1 cellular context compared by ENCODE assay signal in the genomic region with DNA sequence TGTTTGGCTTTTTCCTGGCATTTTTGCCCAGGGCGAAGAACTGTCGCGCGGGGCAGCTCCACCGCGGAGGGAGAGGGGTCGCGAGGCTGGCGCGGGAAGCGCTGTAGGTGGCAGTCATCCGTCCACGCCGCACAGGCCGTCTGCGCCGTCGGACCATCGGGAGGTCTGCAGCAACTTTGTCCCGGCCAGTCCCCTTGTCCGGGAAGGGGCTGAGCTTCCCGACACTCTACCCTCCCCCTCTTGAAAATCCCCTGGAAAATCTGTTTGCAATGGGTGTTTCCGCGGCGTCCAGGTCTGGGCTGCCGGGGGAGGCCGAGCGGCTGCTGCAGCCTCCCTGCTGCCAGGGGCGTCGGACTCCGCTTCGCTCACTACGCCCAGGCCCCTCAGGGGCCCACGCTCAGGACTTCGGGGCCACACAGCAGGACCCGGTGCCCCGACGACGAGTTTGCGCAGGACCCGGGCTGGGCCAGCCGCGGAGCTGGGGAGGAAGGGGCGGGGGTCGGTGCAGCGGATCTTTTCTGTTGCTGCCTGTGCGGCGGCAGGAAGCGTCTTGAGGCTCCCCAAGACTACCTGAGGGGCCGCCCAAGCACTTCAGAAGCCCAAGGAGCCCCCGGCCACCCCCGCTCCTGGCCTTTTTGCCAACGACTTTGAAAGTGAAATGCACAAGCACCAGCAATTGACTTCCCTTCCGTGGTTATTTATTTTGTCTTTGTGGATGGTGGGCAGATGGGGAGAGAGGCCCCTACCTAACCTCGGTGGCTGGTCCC.
A peak's percentile ranks its signal among the peaks of the same experiment; 100 is the strongest.
TF ChIP-seq lines count a peak whose summit lies in the region.

No MANE protein-coding gene starts in this region.

TF ChIP-seq in K562, 482 proteins besides CTCF, POLR2A, EP300 and RAD21 (continued from another document):
- TF ChIP-seq, protein P1, sequence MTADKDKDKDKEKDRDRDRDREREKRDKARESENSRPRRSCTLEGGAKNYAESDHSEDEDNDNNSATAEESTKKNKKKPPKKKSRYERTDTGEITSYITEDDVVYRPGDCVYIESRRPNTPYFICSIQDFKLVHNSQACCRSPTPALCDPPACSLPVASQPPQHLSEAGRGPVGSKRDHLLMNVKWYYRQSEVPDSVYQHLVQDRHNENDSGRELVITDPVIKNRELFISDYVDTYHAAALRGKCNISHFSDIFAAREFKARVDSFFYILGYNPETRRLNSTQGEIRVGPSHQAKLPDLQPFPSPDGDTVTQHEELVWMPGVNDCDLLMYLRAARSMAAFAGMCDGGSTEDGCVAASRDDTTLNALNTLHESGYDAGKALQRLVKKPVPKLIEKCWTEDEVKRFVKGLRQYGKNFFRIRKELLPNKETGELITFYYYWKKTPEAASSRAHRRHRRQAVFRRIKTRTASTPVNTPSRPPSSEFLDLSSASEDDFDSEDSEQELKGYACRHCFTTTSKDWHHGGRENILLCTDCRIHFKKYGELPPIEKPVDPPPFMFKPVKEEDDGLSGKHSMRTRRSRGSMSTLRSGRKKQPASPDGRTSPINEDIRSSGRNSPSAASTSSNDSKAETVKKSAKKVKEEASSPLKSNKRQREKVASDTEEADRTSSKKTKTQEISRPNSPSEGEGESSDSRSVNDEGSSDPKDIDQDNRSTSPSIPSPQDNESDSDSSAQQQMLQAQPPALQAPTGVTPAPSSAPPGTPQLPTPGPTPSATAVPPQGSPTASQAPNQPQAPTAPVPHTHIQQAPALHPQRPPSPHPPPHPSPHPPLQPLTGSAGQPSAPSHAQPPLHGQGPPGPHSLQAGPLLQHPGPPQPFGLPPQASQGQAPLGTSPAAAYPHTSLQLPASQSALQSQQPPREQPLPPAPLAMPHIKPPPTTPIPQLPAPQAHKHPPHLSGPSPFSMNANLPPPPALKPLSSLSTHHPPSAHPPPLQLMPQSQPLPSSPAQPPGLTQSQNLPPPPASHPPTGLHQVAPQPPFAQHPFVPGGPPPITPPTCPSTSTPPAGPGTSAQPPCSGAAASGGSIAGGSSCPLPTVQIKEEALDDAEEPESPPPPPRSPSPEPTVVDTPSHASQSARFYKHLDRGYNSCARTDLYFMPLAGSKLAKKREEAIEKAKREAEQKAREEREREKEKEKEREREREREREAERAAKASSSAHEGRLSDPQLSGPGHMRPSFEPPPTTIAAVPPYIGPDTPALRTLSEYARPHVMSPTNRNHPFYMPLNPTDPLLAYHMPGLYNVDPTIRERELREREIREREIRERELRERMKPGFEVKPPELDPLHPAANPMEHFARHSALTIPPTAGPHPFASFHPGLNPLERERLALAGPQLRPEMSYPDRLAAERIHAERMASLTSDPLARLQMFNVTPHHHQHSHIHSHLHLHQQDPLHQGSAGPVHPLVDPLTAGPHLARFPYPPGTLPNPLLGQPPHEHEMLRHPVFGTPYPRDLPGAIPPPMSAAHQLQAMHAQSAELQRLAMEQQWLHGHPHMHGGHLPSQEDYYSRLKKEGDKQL (CRISPR knock-in tag; IDR thresholded peaks at IDR 0.05; ENCODE audit: borderline replicate concordance) = no peak
- no peak for TF ChIP-seq ZKSCAN1 (IDR thresholded peaks at IDR 0.05; ENCODE audit: low read depth, low read length)
- peak; percentile 41; the same call in 1 of the 2 replicates for TF ChIP-seq POLR2G (IDR thresholded peaks at IDR 0.05; ENCODE audit: low read depth, low read length)
- no peak for TF ChIP-seq ZNF778 (CRISPR knock-in tag; IDR thresholded peaks at IDR 0.05)
- TF ChIP-seq, protein P2, sequence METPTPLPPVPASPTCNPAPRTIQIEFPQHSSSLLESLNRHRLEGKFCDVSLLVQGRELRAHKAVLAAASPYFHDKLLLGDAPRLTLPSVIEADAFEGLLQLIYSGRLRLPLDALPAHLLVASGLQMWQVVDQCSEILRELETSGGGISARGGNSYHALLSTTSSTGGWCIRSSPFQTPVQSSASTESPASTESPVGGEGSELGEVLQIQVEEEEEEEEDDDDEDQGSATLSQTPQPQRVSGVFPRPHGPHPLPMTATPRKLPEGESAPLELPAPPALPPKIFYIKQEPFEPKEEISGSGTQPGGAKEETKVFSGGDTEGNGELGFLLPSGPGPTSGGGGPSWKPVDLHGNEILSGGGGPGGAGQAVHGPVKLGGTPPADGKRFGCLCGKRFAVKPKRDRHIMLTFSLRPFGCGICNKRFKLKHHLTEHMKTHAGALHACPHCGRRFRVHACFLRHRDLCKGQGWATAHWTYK (CRISPR knock-in tag; IDR thresholded peaks at IDR 0.05) = no peak
- TF ChIP-seq, protein P3, sequence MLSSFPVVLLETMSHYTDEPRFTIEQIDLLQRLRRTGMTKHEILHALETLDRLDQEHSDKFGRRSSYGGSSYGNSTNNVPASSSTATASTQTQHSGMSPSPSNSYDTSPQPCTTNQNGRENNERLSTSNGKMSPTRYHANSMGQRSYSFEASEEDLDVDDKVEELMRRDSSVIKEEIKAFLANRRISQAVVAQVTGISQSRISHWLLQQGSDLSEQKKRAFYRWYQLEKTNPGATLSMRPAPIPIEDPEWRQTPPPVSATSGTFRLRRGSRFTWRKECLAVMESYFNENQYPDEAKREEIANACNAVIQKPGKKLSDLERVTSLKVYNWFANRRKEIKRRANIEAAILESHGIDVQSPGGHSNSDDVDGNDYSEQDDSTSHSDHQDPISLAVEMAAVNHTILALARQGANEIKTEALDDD (IDR thresholded peaks at IDR 0.05) = no peak
- TF ChIP-seq ZNF695 (CRISPR knock-in tag; IDR thresholded peaks at IDR 0.05) = no peak
- TF ChIP-seq, protein P4, sequence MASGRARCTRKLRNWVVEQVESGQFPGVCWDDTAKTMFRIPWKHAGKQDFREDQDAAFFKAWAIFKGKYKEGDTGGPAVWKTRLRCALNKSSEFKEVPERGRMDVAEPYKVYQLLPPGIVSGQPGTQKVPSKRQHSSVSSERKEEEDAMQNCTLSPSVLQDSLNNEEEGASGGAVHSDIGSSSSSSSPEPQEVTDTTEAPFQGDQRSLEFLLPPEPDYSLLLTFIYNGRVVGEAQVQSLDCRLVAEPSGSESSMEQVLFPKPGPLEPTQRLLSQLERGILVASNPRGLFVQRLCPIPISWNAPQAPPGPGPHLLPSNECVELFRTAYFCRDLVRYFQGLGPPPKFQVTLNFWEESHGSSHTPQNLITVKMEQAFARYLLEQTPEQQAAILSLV (tag; IDR thresholded peaks at IDR 0.05) = no peak
- no peak for TF ChIP-seq SMAD1 (IDR thresholded peaks at IDR 0.05; ENCODE audit: low read depth, low read length, partially characterized antibody)
